Comparison of ENCODE assay signal across 12 cellular contexts in the genomic region with DNA sequence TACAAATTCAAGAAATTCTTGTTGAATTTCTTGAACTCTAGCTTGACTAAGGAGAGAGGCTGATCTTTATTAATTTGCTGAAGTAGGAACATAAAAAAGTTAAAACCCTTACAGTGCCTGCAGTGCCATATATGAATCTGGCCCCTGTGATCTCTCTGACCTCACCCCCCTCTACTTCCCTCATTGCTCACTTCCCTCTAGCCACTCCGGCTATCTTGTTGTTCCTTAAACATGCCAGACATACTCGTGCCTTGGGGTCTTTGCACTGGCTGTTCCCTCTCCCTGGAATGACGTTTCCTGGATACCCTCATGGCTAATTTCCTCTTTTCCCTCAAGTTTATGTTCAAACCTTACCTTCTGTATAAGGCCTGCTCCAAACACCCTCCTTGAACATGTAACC.
"Had no signal": no experiment of that assay in that cellular context is flagged by ENCODE, and none has a peak within 500 bp of the region (broad histone marks: within the 10 kb centered on the region; RNA-seq: fewer than 3 reads in every experiment).

No MANE protein-coding gene starts in this region.

- H3K4me1 ChIP-seq: adrenal gland had no signal

- H3K9me3 ChIP-seq: adrenal gland had no signal

- H3K27ac ChIP-seq: adrenal gland had no signal

- H3K27me3 ChIP-seq: adrenal gland had no signal

- ATAC-seq: effector memory CD8-positive, alpha-beta T cell; naive thymus-derived CD4-positive, alpha-beta T cell; SK-N-SH treated with all-trans-retinoic acid at 6 μM for 48 hours; stimulated activated effector memory CD8-positive, alpha-beta T cell treated with anti-CD3 and anti-CD28 coated beads, Interleukin-12 subunit alpha, Interleukin-12 subunit beta, amount 100 ng/mL, for 72 hours had no signal

- H3K36me3 ChIP-seq: adrenal gland had no signal

- H3K4me3 ChIP-seq: adrenal gland, lung, smooth muscle cell had no signal

- DNase-seq: activated CD4-positive, alpha-beta T cell treated with anti-CD3 and anti-CD28 coated beads for 4 hours; activated naive CD4-positive, alpha-beta T cell treated with anti-CD3 and anti-CD28 coated beads, Interleukin-2, amount 50 U/mL, for 16 hours; adrenal gland; effector memory CD8-positive, alpha-beta T cell; hypothalamus; naive thymus-derived CD4-positive, alpha-beta T cell; posterior cingulate gyrus; trophoblast cell had no signal
